ENCODE assay signal across 8 cellular contexts in the genomic region with DNA sequence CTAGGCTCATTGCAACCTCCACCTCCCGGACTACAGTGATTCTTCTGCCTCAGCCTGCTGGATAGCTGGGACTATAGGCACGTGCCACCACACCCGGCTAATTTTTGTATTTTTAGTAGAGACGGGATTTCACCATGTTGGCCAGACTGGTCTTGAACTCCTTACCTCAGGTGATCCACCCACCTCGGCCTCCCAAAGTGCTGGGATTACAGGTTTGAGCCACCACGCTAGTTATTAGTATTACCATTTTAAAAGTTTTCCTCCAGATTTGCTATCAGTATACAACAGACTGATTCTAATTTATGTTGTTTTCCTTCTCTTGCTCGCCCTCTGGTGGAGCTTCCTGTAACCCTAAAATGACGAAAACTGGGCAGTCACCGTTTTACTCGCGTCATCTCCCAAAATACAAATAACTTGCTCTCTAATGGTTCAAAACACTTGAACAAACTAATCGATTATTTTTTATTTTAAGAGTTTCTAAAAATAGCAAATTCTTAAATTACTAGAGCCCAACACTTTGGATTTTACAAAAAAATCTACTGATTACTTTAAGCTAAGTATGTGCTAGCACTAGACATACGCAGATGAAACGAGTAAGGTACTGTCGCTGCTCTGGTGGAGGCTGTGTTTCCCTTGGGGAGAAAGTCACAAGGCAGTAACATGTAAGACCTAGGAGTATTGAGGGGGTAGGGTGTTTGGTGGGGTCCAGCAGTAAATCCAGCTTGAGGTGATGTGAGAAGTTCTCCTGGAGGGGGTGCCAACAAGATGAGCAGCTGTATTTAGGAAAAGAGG.
DNase-seq lines count a peak whose midpoint lies in the region; ATAC-seq and TF ChIP-seq lines count a peak whose summit lies in the region.

No MANE protein-coding gene starts in this region.

- H4K20me1 ChIP-seq in hepatocyte (ENCODE audit: insufficient read depth, poor library complexity, severe bottlenecking): no peaks in the 10 kb centered on the region

- H3K4me1 ChIP-seq in hepatocyte (ENCODE audit: insufficient read depth): no peaks in the 10 kb centered on the region
- peaks cover 0 to 6% (median 0%) of the 10 kb centered on the region in 3 donors for H3K4me1 ChIP-seq in skeletal muscle tissue (ENCODE audit: control insufficient read depth in 3 of 3, insufficient read depth in 3 of 3, low read length in 3 of 3)

- TF ChIP-seq CTCF in LNCaP clone FGC (IDR thresholded peaks at IDR 0.05; ENCODE audit: control insufficient read depth, extremely low read depth, insufficient read depth): peak; percentile 81
- TF ChIP-seq CTCF in hepatocyte (IDR thresholded peaks at IDR 0.05; ENCODE audit: poor library complexity): peak; percentile 65

- WGBS in hepatocyte (ENCODE audit: low lambda C conversion rate, missing lambda C conversion rate): 76% methylated on average over 15 of the region's 15 CpGs

- no peak overlapping the region for H3K4me3 ChIP-seq in LNCaP clone FGC (ENCODE audit: low read depth, low read length)
- H3K4me3 ChIP-seq in hepatocyte: no peak overlapping the region
- peak overlapping the region in 2 of 3 donors; percentile 37 to 44 for H3K4me3 ChIP-seq in skeletal muscle tissue (ENCODE audit: low read length in 3 of 3)

- ATAC-seq in GM21737 (IDR thresholded peaks at IDR 0.05; ENCODE audit: unreplicated experiment) (peak; percentile 61), HG02973 (IDR thresholded peaks at IDR 0.05; ENCODE audit: unreplicated experiment) (no peak)

- no peak overlapping the region for H3K9ac ChIP-seq in skeletal muscle tissue (ENCODE audit: low read depth in 1 of 3, low read length in 3 of 3)

- DNase-seq in ELF-1 (ENCODE audit: low read depth, low spot score) (peak; percentile 64), LNCaP clone FGC (ENCODE audit: low read depth) (peak; percentile 21), T-helper 2 cell (peak; percentile 13 to 72 (median 47)), amygdala (lab: John Stamatoyannopoulos, UW) (peak in 38 of 56 donors; percentile 5 to 85 (median 27)), hepatocyte (ENCODE audit: low spot score) (peak; percentile 49)

- H3K9me3 ChIP-seq in hepatocyte (ENCODE audit: low read depth) (no peaks in the 10 kb centered on the region), skeletal muscle tissue (ENCODE audit: control insufficient read depth in 3 of 3, low read length in 3 of 3) (no peaks in the 10 kb centered on the region)

- H2AFZ ChIP-seq in hepatocyte: peak overlapping the region; percentile 9

- H3K27me3 ChIP-seq in hepatocyte (no peaks in the 10 kb centered on the region), skeletal muscle tissue (ENCODE audit: control insufficient read depth in 3 of 3, insufficient read depth in 3 of 3, low read length in 3 of 3) (no peaks in the 10 kb centered on the region)

- H3K36me3 ChIP-seq in hepatocyte (replicated peaks; ENCODE audit: insufficient read depth, low read depth) (no peaks in the 10 kb centered on the region), skeletal muscle tissue (ENCODE audit: control insufficient read depth in 3 of 3, insufficient read depth in 3 of 3, low read length in 3 of 3) (no peaks in the 10 kb centered on the region)

- H3K4me2 ChIP-seq in hepatocyte: peak overlapping the region; percentile 43

- no peaks in the 10 kb centered on the region for H3K79me2 ChIP-seq in hepatocyte

- no peak overlapping the region for H3K27ac ChIP-seq in hepatocyte
- H3K27ac ChIP-seq in skeletal muscle tissue (ENCODE audit: low read depth, low read length): no peak overlapping the region

- no peaks in the 10 kb centered on the region for H3K9me2 ChIP-seq in hepatocyte (replicated peaks; ENCODE audit: insufficient read depth)

Comparison
In these comparisons a context has a peak if more than half of its experiments do, and no peak if none do; other contexts are left out.
1. H3K4me3 ChIP-seq: peak in skeletal muscle tissue (2 of 3); none in LNCaP clone FGC (single experiment) and hepatocyte (single experiment).
2. Peak in every context shown above with its lines, with median percentiles within 50 percentile points of each other: DNase-seq.